Comparison of ENCODE assay signal across 1 cellular context in genomic region chr1:62436039-62436465, GRCh38.
TF ChIP-seq lines count a peak whose summit lies in the region.

No MANE protein-coding gene starts in this region.

TF ChIP-seq in HepG2, 621 proteins besides CTCF, POLR2A, EP300 and RAD21 (continued from another document and continues in another):
- TF ChIP-seq, protein P1, sequence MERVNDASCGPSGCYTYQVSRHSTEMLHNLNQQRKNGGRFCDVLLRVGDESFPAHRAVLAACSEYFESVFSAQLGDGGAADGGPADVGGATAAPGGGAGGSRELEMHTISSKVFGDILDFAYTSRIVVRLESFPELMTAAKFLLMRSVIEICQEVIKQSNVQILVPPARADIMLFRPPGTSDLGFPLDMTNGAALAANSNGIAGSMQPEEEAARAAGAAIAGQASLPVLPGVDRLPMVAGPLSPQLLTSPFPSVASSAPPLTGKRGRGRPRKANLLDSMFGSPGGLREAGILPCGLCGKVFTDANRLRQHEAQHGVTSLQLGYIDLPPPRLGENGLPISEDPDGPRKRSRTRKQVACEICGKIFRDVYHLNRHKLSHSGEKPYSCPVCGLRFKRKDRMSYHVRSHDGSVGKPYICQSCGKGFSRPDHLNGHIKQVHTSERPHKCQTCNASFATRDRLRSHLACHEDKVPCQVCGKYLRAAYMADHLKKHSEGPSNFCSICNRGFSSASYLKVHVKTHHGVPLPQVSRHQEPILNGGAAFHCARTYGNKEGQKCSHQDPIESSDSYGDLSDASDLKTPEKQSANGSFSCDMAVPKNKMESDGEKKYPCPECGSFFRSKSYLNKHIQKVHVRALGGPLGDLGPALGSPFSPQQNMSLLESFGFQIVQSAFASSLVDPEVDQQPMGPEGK (CRISPR knock-in tag; IDR thresholded peaks at IDR 0.05): 0 out of 2 replicates have a peak, but pooled peaks have one; percentile 9
- TF ChIP-seq REST (IDR thresholded peaks at IDR 0.05; ENCODE audit: borderline replicate concordance in 1 of 2, low read depth in 1 of 2, low read length in 2 of 2) (peak in 1 of 2 experiments; percentile 72; a peak in 1 of 4 replicates), ZNF383 (CRISPR knock-in tag; IDR thresholded peaks at IDR 0.05; ENCODE audit: borderline replicate concordance) (no peak), NR2F6 (IDR thresholded peaks at IDR 0.05) (no peak), NR2F6 (CRISPR knock-in tag; IDR thresholded peaks at IDR 0.05) (no peak), ZBTB10 (CRISPR knock-in tag; IDR thresholded peaks at IDR 0.05; ENCODE audit: borderline replicate concordance) (peak; percentile 79), TP53 (CRISPR knock-in tag; conservative IDR thresholded peaks at IDR 0.05) (0 out of 2 replicates have a peak, but pooled peaks have one; percentile 32), ZNF576 (CRISPR knock-in tag; IDR thresholded peaks at IDR 0.05) (0 out of 2 replicates have a peak, but pooled peaks have one; percentile 5), ZFP36L1 (CRISPR knock-in tag; IDR thresholded peaks at IDR 0.05) (no peak; the same call in 1 of the 2 replicates), ZNF569 (CRISPR knock-in tag; IDR thresholded peaks at IDR 0.05; ENCODE audit: borderline replicate concordance) (0 out of 2 replicates have a peak, but pooled peaks have one; percentile 38), ZNF207 (IDR thresholded peaks at IDR 0.05; ENCODE audit: borderline replicate concordance) (no peak), ARNT (IDR thresholded peaks at IDR 0.05) (no peak), ZXDC (CRISPR knock-in tag; IDR thresholded peaks at IDR 0.05) (0 out of 2 replicates have a peak, but pooled peaks have one; percentile 4), ZNF550 (CRISPR knock-in tag; IDR thresholded peaks at IDR 0.05; ENCODE audit: borderline replicate concordance) (no peak), ZNF546 (CRISPR knock-in tag; conservative IDR thresholded peaks at IDR 0.05) (no peak; the same call in none of the 2 replicates), ZNF703 (CRISPR knock-in tag; IDR thresholded peaks at IDR 0.05; ENCODE audit: borderline replicate concordance) (no peak), XRCC5 (optimal IDR thresholded peaks at IDR 0.05; ENCODE audit: low read length) (no peak), ZNF607 (CRISPR knock-in tag; IDR thresholded peaks at IDR 0.05; ENCODE audit: borderline replicate concordance) (no peak), ADNP (CRISPR knock-in tag; IDR thresholded peaks at IDR 0.05) (no peak), YEATS2 (CRISPR knock-in tag; IDR thresholded peaks at IDR 0.05; ENCODE audit: borderline replicate concordance) (no peak; the same call in 1 of the 2 replicates), FOXA3 (CRISPR knock-in tag; IDR thresholded peaks at IDR 0.05) (peak; percentile 36; the same call in 1 of the 2 replicates), ATF4 (CRISPR knock-in tag; IDR thresholded peaks at IDR 0.05) (0 out of 4 replicates have a peak, but pooled peaks of 1 of the 2 experiments have one; percentile 4), KDM2A (CRISPR knock-in tag; IDR thresholded peaks at IDR 0.05; ENCODE audit: borderline replicate concordance, low read depth) (no peak; the same call in 1 of the 2 replicates), ZNF7 (CRISPR knock-in tag; IDR thresholded peaks at IDR 0.05) (no peak), ZNF713 (CRISPR knock-in tag; IDR thresholded peaks at IDR 0.05) (no peak)
- TF ChIP-seq, protein P2, sequence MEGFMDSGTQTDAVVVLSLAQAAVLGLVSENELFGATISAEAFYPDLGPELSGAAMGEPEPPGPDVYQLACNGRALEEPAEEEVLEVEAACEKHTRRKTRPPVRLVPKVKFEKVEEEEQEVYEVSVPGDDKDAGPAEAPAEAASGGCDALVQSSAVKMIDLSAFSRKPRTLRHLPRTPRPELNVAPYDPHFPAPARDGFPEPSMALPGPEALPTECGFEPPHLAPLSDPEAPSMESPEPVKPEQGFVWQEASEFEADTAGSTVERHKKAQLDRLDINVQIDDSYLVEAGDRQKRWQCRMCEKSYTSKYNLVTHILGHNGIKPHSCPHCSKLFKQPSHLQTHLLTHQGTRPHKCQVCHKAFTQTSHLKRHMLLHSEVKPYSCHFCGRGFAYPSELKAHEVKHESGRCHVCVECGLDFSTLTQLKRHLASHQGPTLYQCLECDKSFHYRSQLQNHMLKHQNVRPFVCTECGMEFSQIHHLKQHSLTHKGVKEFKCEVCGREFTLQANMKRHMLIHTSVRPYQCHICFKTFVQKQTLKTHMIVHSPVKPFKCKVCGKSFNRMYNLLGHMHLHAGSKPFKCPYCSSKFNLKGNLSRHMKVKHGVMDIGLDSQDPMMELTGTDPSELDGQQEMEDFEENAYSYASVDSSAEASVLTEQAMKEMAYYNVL (CRISPR knock-in tag; IDR thresholded peaks at IDR 0.05; ENCODE audit: borderline replicate concordance): no peak
- TF ChIP-seq, protein P3, sequence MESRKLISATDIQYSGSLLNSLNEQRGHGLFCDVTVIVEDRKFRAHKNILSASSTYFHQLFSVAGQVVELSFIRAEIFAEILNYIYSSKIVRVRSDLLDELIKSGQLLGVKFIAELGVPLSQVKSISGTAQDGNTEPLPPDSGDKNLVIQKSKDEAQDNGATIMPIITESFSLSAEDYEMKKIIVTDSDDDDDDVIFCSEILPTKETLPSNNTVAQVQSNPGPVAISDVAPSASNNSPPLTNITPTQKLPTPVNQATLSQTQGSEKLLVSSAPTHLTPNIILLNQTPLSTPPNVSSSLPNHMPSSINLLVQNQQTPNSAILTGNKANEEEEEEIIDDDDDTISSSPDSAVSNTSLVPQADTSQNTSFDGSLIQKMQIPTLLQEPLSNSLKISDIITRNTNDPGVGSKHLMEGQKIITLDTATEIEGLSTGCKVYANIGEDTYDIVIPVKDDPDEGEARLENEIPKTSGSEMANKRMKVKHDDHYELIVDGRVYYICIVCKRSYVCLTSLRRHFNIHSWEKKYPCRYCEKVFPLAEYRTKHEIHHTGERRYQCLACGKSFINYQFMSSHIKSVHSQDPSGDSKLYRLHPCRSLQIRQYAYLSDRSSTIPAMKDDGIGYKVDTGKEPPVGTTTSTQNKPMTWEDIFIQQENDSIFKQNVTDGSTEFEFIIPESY (CRISPR knock-in tag; IDR thresholded peaks at IDR 0.05): no peak
- TF ChIP-seq, protein P4, sequence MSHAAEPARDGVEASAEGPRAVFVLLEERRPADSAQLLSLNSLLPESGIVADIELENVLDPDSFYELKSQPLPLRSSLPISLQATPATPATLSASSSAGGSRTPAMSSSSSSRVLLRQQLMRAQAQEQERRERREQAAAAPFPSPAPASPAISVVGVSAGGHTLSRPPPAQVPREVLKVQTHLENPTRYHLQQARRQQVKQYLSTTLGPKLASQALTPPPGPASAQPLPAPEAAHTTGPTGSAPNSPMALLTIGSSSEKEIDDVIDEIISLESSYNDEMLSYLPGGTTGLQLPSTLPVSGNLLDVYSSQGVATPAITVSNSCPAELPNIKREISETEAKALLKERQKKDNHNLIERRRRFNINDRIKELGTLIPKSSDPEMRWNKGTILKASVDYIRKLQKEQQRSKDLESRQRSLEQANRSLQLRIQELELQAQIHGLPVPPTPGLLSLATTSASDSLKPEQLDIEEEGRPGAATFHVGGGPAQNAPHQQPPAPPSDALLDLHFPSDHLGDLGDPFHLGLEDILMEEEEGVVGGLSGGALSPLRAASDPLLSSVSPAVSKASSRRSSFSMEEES (CRISPR knock-in tag; IDR thresholded peaks at IDR 0.05): peak; percentile 55; the same call in 1 of the 2 replicates
- TF ChIP-seq, protein P5, sequence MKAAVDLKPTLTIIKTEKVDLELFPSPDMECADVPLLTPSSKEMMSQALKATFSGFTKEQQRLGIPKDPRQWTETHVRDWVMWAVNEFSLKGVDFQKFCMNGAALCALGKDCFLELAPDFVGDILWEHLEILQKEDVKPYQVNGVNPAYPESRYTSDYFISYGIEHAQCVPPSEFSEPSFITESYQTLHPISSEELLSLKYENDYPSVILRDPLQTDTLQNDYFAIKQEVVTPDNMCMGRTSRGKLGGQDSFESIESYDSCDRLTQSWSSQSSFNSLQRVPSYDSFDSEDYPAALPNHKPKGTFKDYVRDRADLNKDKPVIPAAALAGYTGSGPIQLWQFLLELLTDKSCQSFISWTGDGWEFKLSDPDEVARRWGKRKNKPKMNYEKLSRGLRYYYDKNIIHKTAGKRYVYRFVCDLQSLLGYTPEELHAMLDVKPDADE (CRISPR knock-in tag; IDR thresholded peaks at IDR 0.05): peak; percentile 76; the same call in 1 of the 2 replicates
- TF ChIP-seq, protein P6, sequence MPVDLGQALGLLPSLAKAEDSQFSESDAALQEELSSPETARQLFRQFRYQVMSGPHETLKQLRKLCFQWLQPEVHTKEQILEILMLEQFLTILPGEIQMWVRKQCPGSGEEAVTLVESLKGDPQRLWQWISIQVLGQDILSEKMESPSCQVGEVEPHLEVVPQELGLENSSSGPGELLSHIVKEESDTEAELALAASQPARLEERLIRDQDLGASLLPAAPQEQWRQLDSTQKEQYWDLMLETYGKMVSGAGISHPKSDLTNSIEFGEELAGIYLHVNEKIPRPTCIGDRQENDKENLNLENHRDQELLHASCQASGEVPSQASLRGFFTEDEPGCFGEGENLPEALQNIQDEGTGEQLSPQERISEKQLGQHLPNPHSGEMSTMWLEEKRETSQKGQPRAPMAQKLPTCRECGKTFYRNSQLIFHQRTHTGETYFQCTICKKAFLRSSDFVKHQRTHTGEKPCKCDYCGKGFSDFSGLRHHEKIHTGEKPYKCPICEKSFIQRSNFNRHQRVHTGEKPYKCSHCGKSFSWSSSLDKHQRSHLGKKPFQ (CRISPR knock-in tag; IDR thresholded peaks at IDR 0.05; ENCODE audit: insufficient replicate concordance): no peak
- TF ChIP-seq, protein P7, sequence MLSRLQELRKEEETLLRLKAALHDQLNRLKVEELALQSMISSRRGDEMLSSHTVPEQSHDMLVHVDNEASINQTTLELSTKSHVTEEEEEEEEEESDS (CRISPR knock-in tag; IDR thresholded peaks at IDR 0.05; ENCODE audit: borderline replicate concordance): no peak
